1 cellular context compared by ENCODE assay signal in the genomic region with DNA sequence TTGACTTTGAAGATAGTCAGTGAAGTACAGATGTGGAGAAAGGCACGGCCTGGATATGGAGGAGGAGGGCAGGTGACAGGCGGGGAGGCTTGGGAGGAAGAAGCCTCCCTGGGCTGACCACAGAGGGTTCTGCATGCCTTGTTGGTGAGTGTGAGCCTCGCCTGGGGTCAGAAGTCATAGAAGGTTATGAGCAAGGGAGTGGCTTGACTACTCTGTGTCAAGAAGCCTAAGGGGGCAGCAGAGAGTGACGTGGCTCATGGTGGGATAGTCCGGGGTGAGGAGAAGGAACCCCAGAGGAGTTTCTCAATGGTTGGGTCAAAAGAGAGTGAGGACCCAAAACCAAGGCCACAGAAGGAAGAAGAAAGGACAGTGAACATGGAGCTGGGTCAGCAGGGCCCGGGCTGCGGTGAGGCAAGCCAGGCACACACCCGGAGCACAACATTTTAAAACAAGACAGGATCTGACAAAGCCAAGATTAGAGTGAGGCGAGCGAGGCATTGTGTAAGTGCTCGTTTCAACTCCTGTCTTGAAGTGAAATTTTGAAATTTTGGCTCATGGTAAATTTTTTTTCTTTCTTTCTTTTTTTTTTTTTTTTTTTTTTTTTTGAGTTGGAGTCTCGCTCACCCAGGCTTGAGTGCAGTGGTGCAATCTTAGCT.
TF ChIP-seq lines count a peak whose summit lies in the region.

No MANE protein-coding gene starts in this region.

TF ChIP-seq in HepG2, 621 proteins besides CTCF, POLR2A, EP300 and RAD21:
- no peak for TF ChIP-seq PAWR (CRISPR knock-in tag; IDR thresholded peaks at IDR 0.05; ENCODE audit: borderline replicate concordance)
- peak in 1 of 2 experiments; percentile 52; a peak in 1 of 4 replicates for TF ChIP-seq NR2F1 (CRISPR knock-in tag; IDR thresholded peaks at IDR 0.05)
- TF ChIP-seq, protein P1, sequence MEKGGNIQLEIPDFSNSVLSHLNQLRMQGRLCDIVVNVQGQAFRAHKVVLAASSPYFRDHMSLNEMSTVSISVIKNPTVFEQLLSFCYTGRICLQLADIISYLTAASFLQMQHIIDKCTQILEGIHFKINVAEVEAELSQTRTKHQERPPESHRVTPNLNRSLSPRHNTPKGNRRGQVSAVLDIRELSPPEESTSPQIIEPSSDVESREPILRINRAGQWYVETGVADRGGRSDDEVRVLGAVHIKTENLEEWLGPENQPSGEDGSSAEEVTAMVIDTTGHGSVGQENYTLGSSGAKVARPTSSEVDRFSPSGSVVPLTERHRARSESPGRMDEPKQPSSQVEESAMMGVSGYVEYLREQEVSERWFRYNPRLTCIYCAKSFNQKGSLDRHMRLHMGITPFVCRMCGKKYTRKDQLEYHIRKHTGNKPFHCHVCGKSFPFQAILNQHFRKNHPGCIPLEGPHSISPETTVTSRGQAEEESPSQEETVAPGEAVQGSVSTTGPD (CRISPR knock-in tag; IDR thresholded peaks at IDR 0.05): no peak
- peak; percentile 29; the same call in 1 of the 2 replicates for TF ChIP-seq NR2F6 (IDR thresholded peaks at IDR 0.05)
- peak; percentile 60 for TF ChIP-seq NR2F6 (CRISPR knock-in tag; IDR thresholded peaks at IDR 0.05)
- no peak for TF ChIP-seq HOXA7 (CRISPR knock-in tag; IDR thresholded peaks at IDR 0.05)
- no peak for TF ChIP-seq ZNF205 (CRISPR knock-in tag; IDR thresholded peaks at IDR 0.05)
- no peak for TF ChIP-seq ZNF720 (CRISPR knock-in tag; IDR thresholded peaks at IDR 0.05)
- no peak for TF ChIP-seq ZNF33B (CRISPR knock-in tag; IDR thresholded peaks at IDR 0.05)
- TF ChIP-seq MTF2 (CRISPR knock-in tag; IDR thresholded peaks at IDR 0.05; ENCODE audit: borderline replicate concordance): no peak
- no peak for TF ChIP-seq TMF1 (CRISPR knock-in tag; IDR thresholded peaks at IDR 0.05; ENCODE audit: low read depth)
- TF ChIP-seq DNMT1 (CRISPR knock-in tag; IDR thresholded peaks at IDR 0.05): no peak
- TF ChIP-seq ZNF33A (CRISPR knock-in tag; IDR thresholded peaks at IDR 0.05; ENCODE audit: borderline replicate concordance): no peak
- no peak for TF ChIP-seq EHMT2 (IDR thresholded peaks at IDR 0.05; ENCODE audit: borderline replicate concordance, low read depth, low read length)
- no peak for TF ChIP-seq MYNN (CRISPR knock-in tag; IDR thresholded peaks at IDR 0.05; ENCODE audit: low read depth)
- TF ChIP-seq ATF7-NPFF (CRISPR knock-in tag; IDR thresholded peaks at IDR 0.05; ENCODE audit: low read depth): no peak
- no peak for TF ChIP-seq ZFP1 (CRISPR knock-in tag; IDR thresholded peaks at IDR 0.05)
- TF ChIP-seq FOXO1 (CRISPR knock-in tag; IDR thresholded peaks at IDR 0.05): no peak
- no peak for TF ChIP-seq NAIF1 (CRISPR knock-in tag; IDR thresholded peaks at IDR 0.05; ENCODE audit: borderline replicate concordance)
- no peak for TF ChIP-seq CC2D1A (CRISPR knock-in tag; IDR thresholded peaks at IDR 0.05)
- TF ChIP-seq, protein P2, sequence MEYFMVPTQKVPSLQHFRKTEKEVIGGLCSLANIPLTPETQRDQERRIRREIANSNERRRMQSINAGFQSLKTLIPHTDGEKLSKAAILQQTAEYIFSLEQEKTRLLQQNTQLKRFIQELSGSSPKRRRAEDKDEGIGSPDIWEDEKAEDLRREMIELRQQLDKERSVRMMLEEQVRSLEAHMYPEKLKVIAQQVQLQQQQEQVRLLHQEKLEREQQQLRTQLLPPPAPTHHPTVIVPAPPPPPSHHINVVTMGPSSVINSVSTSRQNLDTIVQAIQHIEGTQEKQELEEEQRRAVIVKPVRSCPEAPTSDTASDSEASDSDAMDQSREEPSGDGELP (IDR thresholded peaks at IDR 0.05; ENCODE audit: borderline replicate concordance, low read depth): no peak
- TF ChIP-seq FOSL2 (CRISPR knock-in tag; IDR thresholded peaks at IDR 0.05): peak; percentile 45; the same call in 1 of the 2 replicates
- no peak for TF ChIP-seq LCORL (IDR thresholded peaks at IDR 0.05)
- TF ChIP-seq LCORL (CRISPR knock-in tag; IDR thresholded peaks at IDR 0.05): no peak
- TF ChIP-seq RARA (CRISPR knock-in tag; IDR thresholded peaks at IDR 0.05): peak; percentile 53; the same call in 1 of the 2 replicates
- TF ChIP-seq WIZ (CRISPR knock-in tag; IDR thresholded peaks at IDR 0.05): no peak
- TF ChIP-seq, protein P3, sequence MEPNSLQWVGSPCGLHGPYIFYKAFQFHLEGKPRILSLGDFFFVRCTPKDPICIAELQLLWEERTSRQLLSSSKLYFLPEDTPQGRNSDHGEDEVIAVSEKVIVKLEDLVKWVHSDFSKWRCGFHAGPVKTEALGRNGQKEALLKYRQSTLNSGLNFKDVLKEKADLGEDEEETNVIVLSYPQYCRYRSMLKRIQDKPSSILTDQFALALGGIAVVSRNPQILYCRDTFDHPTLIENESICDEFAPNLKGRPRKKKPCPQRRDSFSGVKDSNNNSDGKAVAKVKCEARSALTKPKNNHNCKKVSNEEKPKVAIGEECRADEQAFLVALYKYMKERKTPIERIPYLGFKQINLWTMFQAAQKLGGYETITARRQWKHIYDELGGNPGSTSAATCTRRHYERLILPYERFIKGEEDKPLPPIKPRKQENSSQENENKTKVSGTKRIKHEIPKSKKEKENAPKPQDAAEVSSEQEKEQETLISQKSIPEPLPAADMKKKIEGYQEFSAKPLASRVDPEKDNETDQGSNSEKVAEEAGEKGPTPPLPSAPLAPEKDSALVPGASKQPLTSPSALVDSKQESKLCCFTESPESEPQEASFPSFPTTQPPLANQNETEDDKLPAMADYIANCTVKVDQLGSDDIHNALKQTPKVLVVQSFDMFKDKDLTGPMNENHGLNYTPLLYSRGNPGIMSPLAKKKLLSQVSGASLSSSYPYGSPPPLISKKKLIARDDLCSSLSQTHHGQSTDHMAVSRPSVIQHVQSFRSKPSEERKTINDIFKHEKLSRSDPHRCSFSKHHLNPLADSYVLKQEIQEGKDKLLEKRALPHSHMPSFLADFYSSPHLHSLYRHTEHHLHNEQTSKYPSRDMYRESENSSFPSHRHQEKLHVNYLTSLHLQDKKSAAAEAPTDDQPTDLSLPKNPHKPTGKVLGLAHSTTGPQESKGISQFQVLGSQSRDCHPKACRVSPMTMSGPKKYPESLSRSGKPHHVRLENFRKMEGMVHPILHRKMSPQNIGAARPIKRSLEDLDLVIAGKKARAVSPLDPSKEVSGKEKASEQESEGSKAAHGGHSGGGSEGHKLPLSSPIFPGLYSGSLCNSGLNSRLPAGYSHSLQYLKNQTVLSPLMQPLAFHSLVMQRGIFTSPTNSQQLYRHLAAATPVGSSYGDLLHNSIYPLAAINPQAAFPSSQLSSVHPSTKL (CRISPR knock-in tag; IDR thresholded peaks at IDR 0.05): no peak
- TF ChIP-seq, protein P4, sequence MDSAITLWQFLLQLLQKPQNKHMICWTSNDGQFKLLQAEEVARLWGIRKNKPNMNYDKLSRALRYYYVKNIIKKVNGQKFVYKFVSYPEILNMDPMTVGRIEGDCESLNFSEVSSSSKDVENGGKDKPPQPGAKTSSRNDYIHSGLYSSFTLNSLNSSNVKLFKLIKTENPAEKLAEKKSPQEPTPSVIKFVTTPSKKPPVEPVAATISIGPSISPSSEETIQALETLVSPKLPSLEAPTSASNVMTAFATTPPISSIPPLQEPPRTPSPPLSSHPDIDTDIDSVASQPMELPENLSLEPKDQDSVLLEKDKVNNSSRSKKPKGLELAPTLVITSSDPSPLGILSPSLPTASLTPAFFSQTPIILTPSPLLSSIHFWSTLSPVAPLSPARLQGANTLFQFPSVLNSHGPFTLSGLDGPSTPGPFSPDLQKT (CRISPR knock-in tag; IDR thresholded peaks at IDR 0.05; ENCODE audit: borderline replicate concordance): no peak
- TF ChIP-seq, protein P5, sequence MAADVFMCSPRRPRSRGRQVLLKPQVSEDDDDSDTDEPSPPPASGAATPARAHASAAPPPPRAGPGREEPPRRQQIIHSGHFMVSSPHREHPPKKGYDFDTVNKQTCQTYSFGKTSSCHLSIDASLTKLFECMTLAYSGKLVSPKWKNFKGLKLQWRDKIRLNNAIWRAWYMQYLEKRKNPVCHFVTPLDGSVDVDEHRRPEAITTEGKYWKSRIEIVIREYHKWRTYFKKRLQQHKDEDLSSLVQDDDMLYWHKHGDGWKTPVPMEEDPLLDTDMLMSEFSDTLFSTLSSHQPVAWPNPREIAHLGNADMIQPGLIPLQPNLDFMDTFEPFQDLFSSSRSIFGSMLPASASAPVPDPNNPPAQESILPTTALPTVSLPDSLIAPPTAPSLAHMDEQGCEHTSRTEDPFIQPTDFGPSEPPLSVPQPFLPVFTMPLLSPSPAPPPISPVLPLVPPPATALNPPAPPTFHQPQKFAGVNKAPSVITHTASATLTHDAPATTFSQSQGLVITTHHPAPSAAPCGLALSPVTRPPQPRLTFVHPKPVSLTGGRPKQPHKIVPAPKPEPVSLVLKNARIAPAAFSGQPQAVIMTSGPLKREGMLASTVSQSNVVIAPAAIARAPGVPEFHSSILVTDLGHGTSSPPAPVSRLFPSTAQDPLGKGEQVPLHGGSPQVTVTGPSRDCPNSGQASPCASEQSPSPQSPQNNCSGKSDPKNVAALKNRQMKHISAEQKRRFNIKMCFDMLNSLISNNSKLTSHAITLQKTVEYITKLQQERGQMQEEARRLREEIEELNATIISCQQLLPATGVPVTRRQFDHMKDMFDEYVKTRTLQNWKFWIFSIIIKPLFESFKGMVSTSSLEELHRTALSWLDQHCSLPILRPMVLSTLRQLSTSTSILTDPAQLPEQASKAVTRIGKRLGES (CRISPR knock-in tag; IDR thresholded peaks at IDR 0.05; ENCODE audit: borderline replicate concordance): no peak
- TF ChIP-seq, protein P6, sequence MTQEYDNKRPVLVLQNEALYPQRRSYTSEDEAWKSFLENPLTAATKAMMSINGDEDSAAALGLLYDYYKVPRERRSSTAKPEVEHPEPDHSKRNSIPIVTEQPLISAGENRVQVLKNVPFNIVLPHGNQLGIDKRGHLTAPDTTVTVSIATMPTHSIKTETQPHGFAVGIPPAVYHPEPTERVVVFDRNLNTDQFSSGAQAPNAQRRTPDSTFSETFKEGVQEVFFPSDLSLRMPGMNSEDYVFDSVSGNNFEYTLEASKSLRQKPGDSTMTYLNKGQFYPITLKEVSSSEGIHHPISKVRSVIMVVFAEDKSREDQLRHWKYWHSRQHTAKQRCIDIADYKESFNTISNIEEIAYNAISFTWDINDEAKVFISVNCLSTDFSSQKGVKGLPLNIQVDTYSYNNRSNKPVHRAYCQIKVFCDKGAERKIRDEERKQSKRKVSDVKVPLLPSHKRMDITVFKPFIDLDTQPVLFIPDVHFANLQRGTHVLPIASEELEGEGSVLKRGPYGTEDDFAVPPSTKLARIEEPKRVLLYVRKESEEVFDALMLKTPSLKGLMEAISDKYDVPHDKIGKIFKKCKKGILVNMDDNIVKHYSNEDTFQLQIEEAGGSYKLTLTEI (CRISPR knock-in tag; conservative IDR thresholded peaks at IDR 0.05): no peak
- no peak for TF ChIP-seq NFKBIZ (CRISPR knock-in tag; IDR thresholded peaks at IDR 0.05)
- TF ChIP-seq SRSF1 (optimal IDR thresholded peaks at IDR 0.05; ENCODE audit: low read depth, low read length): no peak
- TF ChIP-seq CREB1 (IDR thresholded peaks at IDR 0.05): peak; percentile 27; the same call in 1 of the 2 replicates
- no peak for TF ChIP-seq CREB1 (CRISPR knock-in tag; IDR thresholded peaks at IDR 0.05)
- TF ChIP-seq SUZ12 (IDR thresholded peaks at IDR 0.05; ENCODE audit: low read depth, low read length): no peak
